In the genomic region with DNA sequence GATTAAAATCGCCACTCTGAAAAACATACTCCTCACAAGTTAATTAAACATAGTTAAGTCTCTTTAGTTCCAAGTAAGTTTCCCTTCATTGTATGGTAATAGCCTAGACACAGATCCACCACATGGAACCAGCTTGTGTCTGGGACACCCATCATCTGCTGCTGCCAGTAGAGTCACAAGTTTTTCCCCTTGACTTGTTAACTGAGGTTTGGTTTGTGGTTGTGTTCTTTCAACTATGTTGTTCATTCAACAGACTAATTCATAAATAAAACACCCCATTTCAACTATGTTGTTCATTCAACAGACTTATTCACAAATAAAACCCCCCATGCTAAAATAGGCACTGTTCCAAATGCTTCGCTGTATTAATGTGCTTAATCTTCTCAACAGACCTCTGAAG, we compare ENCODE assay signal across 11 cellular contexts. TPM values are rescaled to one million over a fixed set of nuclear protein-coding genes. Genes with fewer than 3 reads are reported as not detected.
DNase-seq lines count a peak whose midpoint lies in the region; ATAC-seq and TF ChIP-seq lines count a peak whose summit lies in the region.
"Had no signal": no experiment of that assay in that cellular context is flagged by ENCODE, and none has a peak within 500 bp of the region (broad histone marks: within the 10 kb centered on the region; RNA-seq: fewer than 3 reads in every experiment).

No MANE protein-coding gene starts in this region.

- peak overlapping the region; percentile 70 for H3K4me3 Mint-ChIP-seq in activated naive CD4-positive, alpha-beta T cell treated with anti-CD3 and anti-CD28 coated beads, Interleukin-2, amount 50 U/mL, for 24 hours
- peak overlapping the region in 9 of 10 donors; percentile 43 to 82 (median 70) for H3K4me3 Mint-ChIP-seq in naive thymus-derived CD8-positive, alpha-beta T cell
- peak overlapping the region; percentile 69 for H3K4me3 Mint-ChIP-seq in type B pancreatic cell

- peaks cover 89% of the 10 kb centered on the region for H3K4me1 Mint-ChIP-seq in activated naive CD4-positive, alpha-beta T cell treated with anti-CD3 and anti-CD28 coated beads, Interleukin-2, amount 50 U/mL, for 24 hours
- H3K4me1 Mint-ChIP-seq in naive thymus-derived CD8-positive, alpha-beta T cell = peaks cover 42 to 93% (median 85%) of the 10 kb centered on the region in 4 donors
- H3K4me1 Mint-ChIP-seq in type B pancreatic cell (ENCODE audit: unreplicated experiment) = peaks cover 49% of the 10 kb centered on the region

- intact Hi-C loops in posterior cingulate gyrus (cut with DNase I) = no loop called here

- H3K9me3 Mint-ChIP-seq in activated naive CD4-positive, alpha-beta T cell treated with anti-CD3 and anti-CD28 coated beads, Interleukin-2, amount 50 U/mL, for 24 hours = no peaks in the 10 kb centered on the region
- H3K9me3 Mint-ChIP-seq in activated naive CD4-positive, alpha-beta T cell treated with anti-CD3 and anti-CD28 coated beads, Interleukin-2, amount 50 U/mL, for 72 hours = no peaks in the 10 kb centered on the region
- no peaks in the 10 kb centered on the region for H3K9me3 Mint-ChIP-seq in naive thymus-derived CD8-positive, alpha-beta T cell
- no peaks in the 10 kb centered on the region for H3K9me3 Mint-ChIP-seq in type B pancreatic cell

- POLR2A ChIA-PET in naive thymus-derived CD8-positive, alpha-beta T cell (lab: Charles Lee) = no interaction called here

- no peak for DNase-seq in activated naive CD4-positive, alpha-beta T cell treated with anti-CD3 and anti-CD28 coated beads, Interleukin-2, amount 50 U/mL, for 16 hours
- no peak for DNase-seq in activated naive CD4-positive, alpha-beta T cell treated with anti-CD3 and anti-CD28 coated beads, Interleukin-2, amount 50 U/mL, for 72 hours (ENCODE audit: low spot score in 2 of 2)
- no peak for DNase-seq in naive thymus-derived CD8-positive, alpha-beta T cell
- DNase-seq in type B pancreatic cell (ENCODE audit: extremely low spot score, unreplicated experiment) (no peak), LoVo (ENCODE audit: low spot score) (no peak), NCI-H2029 treated with DMSO at 0.1 percent for 48 hours (lab: John Stamatoyannopoulos, UW) (no peak), posterior cingulate gyrus (no peak)
- DNase-seq: adrenal gland, hypothalamus, NCI-H2171 had no signal

- no peaks in the 10 kb centered on the region for H3K27me3 Mint-ChIP-seq in activated naive CD4-positive, alpha-beta T cell treated with anti-CD3 and anti-CD28 coated beads, Interleukin-2, amount 50 U/mL, for 24 hours
- no peaks in the 10 kb centered on the region for H3K27me3 Mint-ChIP-seq in naive thymus-derived CD8-positive, alpha-beta T cell
- H3K27me3 Mint-ChIP-seq in type B pancreatic cell = no peaks in the 10 kb centered on the region

- peaks cover 2% of the 10 kb centered on the region for H3K36me3 Mint-ChIP-seq in activated naive CD4-positive, alpha-beta T cell treated with anti-CD3 and anti-CD28 coated beads, Interleukin-2, amount 50 U/mL, for 24 hours
- H3K36me3 Mint-ChIP-seq in activated naive CD4-positive, alpha-beta T cell treated with anti-CD3 and anti-CD28 coated beads, Interleukin-2, amount 50 U/mL, for 72 hours = no peaks in the 10 kb centered on the region
- H3K36me3 Mint-ChIP-seq in naive thymus-derived CD8-positive, alpha-beta T cell = peaks cover 0 to 59% (median 0%) of the 10 kb centered on the region in 3 donors
- H3K36me3 Mint-ChIP-seq in type B pancreatic cell = peaks cover 11% of the 10 kb centered on the region

- peak; percentile 25 to 30 for ATAC-seq in activated naive CD4-positive, alpha-beta T cell treated with anti-CD3 and anti-CD28 coated beads, Interleukin-2, amount 50 U/mL, for 72 hours
- ATAC-seq in naive thymus-derived CD8-positive, alpha-beta T cell = peak; percentile 64 to 65

- H3K27ac Mint-ChIP-seq in activated naive CD4-positive, alpha-beta T cell treated with anti-CD3 and anti-CD28 coated beads, Interleukin-2, amount 50 U/mL, for 24 hours = peak overlapping the region; percentile 95
- peak overlapping the region; percentile 22 to 53 for H3K27ac Mint-ChIP-seq in activated naive CD4-positive, alpha-beta T cell treated with anti-CD3 and anti-CD28 coated beads, Interleukin-2, amount 50 U/mL, for 72 hours
- H3K27ac Mint-ChIP-seq in naive thymus-derived CD8-positive, alpha-beta T cell = peak overlapping the region; percentile 15 to 93 (median 84)
- H3K27ac Mint-ChIP-seq in type B pancreatic cell = peak overlapping the region; percentile 80

- no peak for TF ChIP-seq CTCF in type B pancreatic cell (conservative IDR thresholded peaks at IDR 0.05)

RNA-seq across cellular contexts. Expression of a gene that starts 24.4 kb away (rescaled TPM):
- 100 to 1,000 TPM; 301 to 497 TPM for total RNA-seq in activated naive CD4-positive, alpha-beta T cell treated with anti-CD3 and anti-CD28 coated beads, Interleukin-2, amount 50 U/mL, for 72 hours
- total RNA-seq in naive thymus-derived CD8-positive, alpha-beta T cell = 100 to 1,000 TPM; 114 to 122 TPM
- 10 to 100 TPM; 28.3 to 34.2 (median 34.0) TPM for polyA plus RNA-seq in naive thymus-derived CD8-positive, alpha-beta T cell
- total RNA-seq in type B pancreatic cell (ENCODE audit: low replicate concordance) = 674 and 773 TPM in 2 replicates

Comparison
In these comparisons a context has a peak if more than half of its experiments do, and no peak if none do; other contexts are left out.
1. H3K27ac Mint-ChIP-seq: peak in every context shown above with its lines; median percentile 95 in activated naive CD4-positive, alpha-beta T cell treated with anti-CD3 and anti-CD28 coated beads, Interleukin-2, amount 50 U/mL, for 24 hours; 84 in naive thymus-derived CD8-positive, alpha-beta T cell; 80 in type B pancreatic cell; 38 in activated naive CD4-positive, alpha-beta T cell treated with anti-CD3 and anti-CD28 coated beads, Interleukin-2, amount 50 U/mL, for 72 hours.